Comparison of ENCODE assay signal across 1 cellular context in the genomic region with DNA sequence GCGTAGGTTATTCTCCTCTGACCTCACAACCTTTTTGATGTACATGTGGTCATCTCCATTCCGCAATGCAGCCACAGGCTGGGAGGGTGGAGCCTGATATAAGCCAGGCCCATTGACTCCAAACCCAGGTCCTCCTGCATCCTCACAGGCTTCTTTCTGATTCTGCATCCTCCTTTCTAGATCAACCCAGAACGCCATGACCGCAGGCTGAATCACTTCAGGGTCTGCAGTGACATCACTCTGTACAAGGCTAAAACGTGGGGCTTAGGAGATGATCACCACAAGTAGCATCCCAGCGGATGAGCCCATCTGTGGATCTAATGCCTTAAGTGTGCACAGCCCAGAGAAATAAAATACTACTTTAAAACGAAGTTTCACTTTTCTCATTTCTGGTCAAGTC.
TF ChIP-seq lines count a peak whose summit lies in the region.

No MANE protein-coding gene starts in this region.

TF ChIP-seq in K562, 482 proteins besides CTCF, POLR2A, EP300 and RAD21 (continued from another document):
- TF ChIP-seq, protein P1, sequence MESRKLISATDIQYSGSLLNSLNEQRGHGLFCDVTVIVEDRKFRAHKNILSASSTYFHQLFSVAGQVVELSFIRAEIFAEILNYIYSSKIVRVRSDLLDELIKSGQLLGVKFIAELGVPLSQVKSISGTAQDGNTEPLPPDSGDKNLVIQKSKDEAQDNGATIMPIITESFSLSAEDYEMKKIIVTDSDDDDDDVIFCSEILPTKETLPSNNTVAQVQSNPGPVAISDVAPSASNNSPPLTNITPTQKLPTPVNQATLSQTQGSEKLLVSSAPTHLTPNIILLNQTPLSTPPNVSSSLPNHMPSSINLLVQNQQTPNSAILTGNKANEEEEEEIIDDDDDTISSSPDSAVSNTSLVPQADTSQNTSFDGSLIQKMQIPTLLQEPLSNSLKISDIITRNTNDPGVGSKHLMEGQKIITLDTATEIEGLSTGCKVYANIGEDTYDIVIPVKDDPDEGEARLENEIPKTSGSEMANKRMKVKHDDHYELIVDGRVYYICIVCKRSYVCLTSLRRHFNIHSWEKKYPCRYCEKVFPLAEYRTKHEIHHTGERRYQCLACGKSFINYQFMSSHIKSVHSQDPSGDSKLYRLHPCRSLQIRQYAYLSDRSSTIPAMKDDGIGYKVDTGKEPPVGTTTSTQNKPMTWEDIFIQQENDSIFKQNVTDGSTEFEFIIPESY (CRISPR knock-in tag; IDR thresholded peaks at IDR 0.05), result no peak
- TF ChIP-seq, protein P2, sequence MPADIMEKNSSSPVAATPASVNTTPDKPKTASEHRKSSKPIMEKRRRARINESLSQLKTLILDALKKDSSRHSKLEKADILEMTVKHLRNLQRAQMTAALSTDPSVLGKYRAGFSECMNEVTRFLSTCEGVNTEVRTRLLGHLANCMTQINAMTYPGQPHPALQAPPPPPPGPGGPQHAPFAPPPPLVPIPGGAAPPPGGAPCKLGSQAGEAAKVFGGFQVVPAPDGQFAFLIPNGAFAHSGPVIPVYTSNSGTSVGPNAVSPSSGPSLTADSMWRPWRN (IDR thresholded peaks at IDR 0.05; ENCODE audit: low read depth), result no peak
- TF ChIP-seq, protein P3, sequence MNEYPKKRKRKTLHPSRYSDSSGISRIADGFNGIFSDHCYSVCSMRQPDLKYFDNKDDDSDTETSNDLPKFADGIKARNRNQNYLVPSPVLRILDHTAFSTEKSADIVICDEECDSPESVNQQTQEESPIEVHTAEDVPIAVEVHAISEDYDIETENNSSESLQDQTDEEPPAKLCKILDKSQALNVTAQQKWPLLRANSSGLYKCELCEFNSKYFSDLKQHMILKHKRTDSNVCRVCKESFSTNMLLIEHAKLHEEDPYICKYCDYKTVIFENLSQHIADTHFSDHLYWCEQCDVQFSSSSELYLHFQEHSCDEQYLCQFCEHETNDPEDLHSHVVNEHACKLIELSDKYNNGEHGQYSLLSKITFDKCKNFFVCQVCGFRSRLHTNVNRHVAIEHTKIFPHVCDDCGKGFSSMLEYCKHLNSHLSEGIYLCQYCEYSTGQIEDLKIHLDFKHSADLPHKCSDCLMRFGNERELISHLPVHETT (CRISPR knock-in tag; conservative IDR thresholded peaks at IDR 0.05 in 1 of 2, IDR thresholded peaks at IDR 0.05 in 1 of 2), result no peak
- TF ChIP-seq, protein P4, sequence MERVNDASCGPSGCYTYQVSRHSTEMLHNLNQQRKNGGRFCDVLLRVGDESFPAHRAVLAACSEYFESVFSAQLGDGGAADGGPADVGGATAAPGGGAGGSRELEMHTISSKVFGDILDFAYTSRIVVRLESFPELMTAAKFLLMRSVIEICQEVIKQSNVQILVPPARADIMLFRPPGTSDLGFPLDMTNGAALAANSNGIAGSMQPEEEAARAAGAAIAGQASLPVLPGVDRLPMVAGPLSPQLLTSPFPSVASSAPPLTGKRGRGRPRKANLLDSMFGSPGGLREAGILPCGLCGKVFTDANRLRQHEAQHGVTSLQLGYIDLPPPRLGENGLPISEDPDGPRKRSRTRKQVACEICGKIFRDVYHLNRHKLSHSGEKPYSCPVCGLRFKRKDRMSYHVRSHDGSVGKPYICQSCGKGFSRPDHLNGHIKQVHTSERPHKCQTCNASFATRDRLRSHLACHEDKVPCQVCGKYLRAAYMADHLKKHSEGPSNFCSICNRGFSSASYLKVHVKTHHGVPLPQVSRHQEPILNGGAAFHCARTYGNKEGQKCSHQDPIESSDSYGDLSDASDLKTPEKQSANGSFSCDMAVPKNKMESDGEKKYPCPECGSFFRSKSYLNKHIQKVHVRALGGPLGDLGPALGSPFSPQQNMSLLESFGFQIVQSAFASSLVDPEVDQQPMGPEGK (CRISPR knock-in tag; IDR thresholded peaks at IDR 0.05; ENCODE audit: borderline replicate concordance), result no peak
- no peak for TF ChIP-seq HNRNPH1 (optimal IDR thresholded peaks at IDR 0.05; ENCODE audit: low read depth, low read length)
- no peak for TF ChIP-seq MBD2 (IDR thresholded peaks at IDR 0.05; ENCODE audit: borderline replicate concordance, low read depth)
- TF ChIP-seq BMI1 (IDR thresholded peaks at IDR 0.05; ENCODE audit: low read length), result no peak
- TF ChIP-seq, protein P5, sequence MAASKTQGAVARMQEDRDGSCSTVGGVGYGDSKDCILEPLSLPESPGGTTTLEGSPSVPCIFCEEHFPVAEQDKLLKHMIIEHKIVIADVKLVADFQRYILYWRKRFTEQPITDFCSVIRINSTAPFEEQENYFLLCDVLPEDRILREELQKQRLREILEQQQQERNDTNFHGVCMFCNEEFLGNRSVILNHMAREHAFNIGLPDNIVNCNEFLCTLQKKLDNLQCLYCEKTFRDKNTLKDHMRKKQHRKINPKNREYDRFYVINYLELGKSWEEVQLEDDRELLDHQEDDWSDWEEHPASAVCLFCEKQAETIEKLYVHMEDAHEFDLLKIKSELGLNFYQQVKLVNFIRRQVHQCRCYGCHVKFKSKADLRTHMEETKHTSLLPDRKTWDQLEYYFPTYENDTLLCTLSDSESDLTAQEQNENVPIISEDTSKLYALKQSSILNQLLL (CRISPR knock-in tag; IDR thresholded peaks at IDR 0.05; ENCODE audit: borderline replicate concordance), result no peak
- no peak for TF ChIP-seq PML (IDR thresholded peaks at IDR 0.05; ENCODE audit: low read length)
- no peak for TF ChIP-seq ETV1 (tag; conservative IDR thresholded peaks at IDR 0.05; ENCODE audit: low read depth)
